Comparison of ENCODE assay signal across 9 cellular contexts in genomic region chr3:64166584-64167155, GRCh38. TPM values are rescaled to one million over a fixed set of nuclear protein-coding genes. Genes with fewer than 3 reads are reported as not detected.
DNase-seq lines count a peak whose midpoint lies in the region; ATAC-seq and TF ChIP-seq lines count a peak whose summit lies in the region.
"Had no signal": no experiment of that assay in that cellular context is flagged by ENCODE, and none has a peak within 500 bp of the region (broad histone marks: within the 10 kb centered on the region; RNA-seq: fewer than 3 reads in every experiment).

No MANE protein-coding gene starts in this region.

- no peak for TF ChIP-seq CTCF in HEK293 (tag by site-specific recombination; IDR thresholded peaks at IDR 0.05)
- peak; percentile 20 to 28 for TF ChIP-seq CTCF in mammary epithelial cell (conservative IDR thresholded peaks at IDR 0.05 in 1 of 2, IDR thresholded peaks at IDR 0.05 in 1 of 2; ENCODE audit: extremely low read depth in 1 of 2, insufficient read depth in 1 of 2, low read depth in 1 of 2, low read length in 2 of 2)

- peak overlapping the region; percentile 13 for H3K4me2 ChIP-seq in mammary epithelial cell (ENCODE audit: insufficient read depth, low read depth, low read length)

- no peak for ATAC-seq in GM18520 (IDR thresholded peaks at IDR 0.05; ENCODE audit: unreplicated experiment)

- in situ Hi-C loops in ACHN (cut with HindIII; ENCODE audit: low pct_ligation_motif_present, low pct_unique_long_range_greater_than_20kb, low sequenced_read_pairs) (no loop called here), mammary epithelial cell (cut with MboI; ENCODE audit: low sequenced_read_pairs in 2 of 2) (no loop called here)

- CTCF ChIA-PET in HEK293 (lab: Yijun Ruan, JAX): interaction anchor here (0.7 to 2.0 kb wide), 9 partner anchors 9 to 319 kb away, joined by 3 to 21 read pairs (median 4); partner anchors contain the start of gene PSMD6
- CTCF ChIA-PET in mammary epithelial cell (lab: Charles Lee; ENCODE audit: low non-redundant PET): interaction anchor here (0.6 kb wide), 1 partner anchor 78 kb away, joined by 3 read pairs; no protein-coding TSS in a partner anchor

- H3K9me3 ChIP-seq in HEK293 (ENCODE audit: control insufficient read depth, insufficient read depth, low read depth, low read length): no peaks in the 10 kb centered on the region
- H3K9me3 ChIP-seq in mammary epithelial cell (replicated peaks; ENCODE audit: insufficient read depth, low read length): no peaks in the 10 kb centered on the region

- POLR2A ChIA-PET in HEK293 (lab: Yijun Ruan, JAX): no interaction called here

- H4K20me1 ChIP-seq in mammary epithelial cell (ENCODE audit: insufficient read depth, low read length): no peaks in the 10 kb centered on the region

- H3K4me3 ChIP-seq in HEK293 (ENCODE audit: low read depth, low read length): no peak overlapping the region
- H3K4me3 ChIP-seq in mammary epithelial cell (replicated peaks in 1 of 3; ENCODE audit: insufficient read depth in 1 of 3, low read depth in 2 of 3, low read length in 3 of 3): no peak overlapping the region

- H2AFZ ChIP-seq in mammary epithelial cell (ENCODE audit: low read depth, low read length): no peak overlapping the region

- no TSS peak for BruUV-seq in mammary epithelial cell (replicated peaks; lab: Mats Ljungman, UMichigan)

- H3K36me3 ChIP-seq in HEK293 (ENCODE audit: control insufficient read depth in 2 of 2, insufficient read depth in 1 of 2, low read length in 2 of 2) (no peaks in the 10 kb centered on the region), mammary epithelial cell (ENCODE audit: insufficient read depth, low read length) (peaks cover 6% of the 10 kb centered on the region)

- no peak overlapping the region for H3K27ac ChIP-seq in HEK293 (ENCODE audit: extremely low read depth, low read depth, low read length)
- peak overlapping the region; percentile 75 for H3K27ac ChIP-seq in mammary epithelial cell (ENCODE audit: insufficient read depth, low read depth, low read length)

- 93% methylated on average over 4 of the region's 4 CpGs for WGBS in mammary epithelial cell (ENCODE audit: low coverage, missing lambda C conversion rate)

- no peaks in the 10 kb centered on the region for H3K27me3 ChIP-seq in mammary epithelial cell (ENCODE audit: insufficient read depth, low read length)

- H3K79me2 ChIP-seq in mammary epithelial cell (ENCODE audit: insufficient read depth, low read length): peaks cover 52% of the 10 kb centered on the region

- H3K4me1 ChIP-seq in HEK293 (ENCODE audit: control insufficient read depth, insufficient read depth, low read length): peaks cover 16% of the 10 kb centered on the region
- peaks cover 53% of the 10 kb centered on the region for H3K4me1 ChIP-seq in mammary epithelial cell (ENCODE audit: insufficient read depth, low read length)

- DNase-seq in ACHN (peak; percentile 36), mammary epithelial cell (no peak), islet precursor cell (peak; percentile 74), C1 segment of cervical spinal cord (lab: John Stamatoyannopoulos, UW) (no peak), hepatic stellate cell (ENCODE audit: low spot score) (no peak), COLO829 (ENCODE audit: low spot score) (no peak)
- DNase-seq: activated CD8-positive, alpha-beta memory T cell treated with anti-CD3 and anti-CD28 coated beads, Interleukin-2, amount 50 U/mL, for 48 hours had no signal

- peak overlapping the region; percentile 13 for H3K9ac ChIP-seq in mammary epithelial cell (ENCODE audit: insufficient read depth, low read length)

- intact Hi-C loops in mammary epithelial cell (cut with micrococcal nuclease): loop anchor here (2.0 kb wide), 1 partner anchor 24 kb away; no protein-coding TSS in a partner anchor

- dilution Hi-C loops in mammary epithelial cell (cut with HindIII; ENCODE audit: low sequenced_read_pairs): no loop called here

TF ChIP-seq in HEK293, 187 proteins besides CTCF, POLR2A, EP300 and RAD21 (continues in another document):
- TF ChIP-seq ZNF114 (tag by site-specific recombination; IDR thresholded peaks at IDR 0.05) (no peak), IKZF3 (tag by site-specific recombination; IDR thresholded peaks at IDR 0.05) (0 out of 2 replicates have a peak, but pooled peaks have one; percentile 17), ZNF416 (tag by site-specific recombination; IDR thresholded peaks at IDR 0.05) (no peak), ZNF174 (tag by site-specific recombination; IDR thresholded peaks at IDR 0.05) (no peak), ZNF37A (tag by site-specific recombination; IDR thresholded peaks at IDR 0.05) (no peak), SALL2 (tag by site-specific recombination; IDR thresholded peaks at IDR 0.05; ENCODE audit: borderline replicate concordance) (no peak), ZNF2 (tag by site-specific recombination; IDR thresholded peaks at IDR 0.05) (no peak), ZNF112 (tag by site-specific recombination; IDR thresholded peaks at IDR 0.05) (no peak), ZNF404 (tag by site-specific recombination; IDR thresholded peaks at IDR 0.05) (no peak), ZNF654 (tag by site-specific recombination; IDR thresholded peaks at IDR 0.05; ENCODE audit: low read depth) (peak; percentile 54), ZNF155 (tag by site-specific recombination; IDR thresholded peaks at IDR 0.05) (no peak), ZNF426 (tag by site-specific recombination; IDR thresholded peaks at IDR 0.05) (no peak), ZNF398 (tag by site-specific recombination; IDR thresholded peaks at IDR 0.05) (no peak)
- TF ChIP-seq, protein P1, sequence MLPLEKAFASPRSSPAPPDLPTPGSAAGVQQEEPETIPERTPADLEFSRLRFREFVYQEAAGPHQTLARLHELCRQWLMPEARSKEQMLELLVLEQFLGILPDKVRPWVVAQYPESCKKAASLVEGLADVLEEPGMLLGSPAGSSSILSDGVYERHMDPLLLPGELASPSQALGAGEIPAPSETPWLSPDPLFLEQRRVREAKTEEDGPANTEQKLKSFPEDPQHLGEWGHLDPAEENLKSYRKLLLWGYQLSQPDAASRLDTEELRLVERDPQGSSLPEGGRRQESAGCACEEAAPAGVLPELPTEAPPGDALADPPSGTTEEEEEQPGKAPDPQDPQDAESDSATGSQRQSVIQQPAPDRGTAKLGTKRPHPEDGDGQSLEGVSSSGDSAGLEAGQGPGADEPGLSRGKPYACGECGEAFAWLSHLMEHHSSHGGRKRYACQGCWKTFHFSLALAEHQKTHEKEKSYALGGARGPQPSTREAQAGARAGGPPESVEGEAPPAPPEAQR (tag by site-specific recombination; IDR thresholded peaks at IDR 0.05): no peak
- TF ChIP-seq, protein P2, sequence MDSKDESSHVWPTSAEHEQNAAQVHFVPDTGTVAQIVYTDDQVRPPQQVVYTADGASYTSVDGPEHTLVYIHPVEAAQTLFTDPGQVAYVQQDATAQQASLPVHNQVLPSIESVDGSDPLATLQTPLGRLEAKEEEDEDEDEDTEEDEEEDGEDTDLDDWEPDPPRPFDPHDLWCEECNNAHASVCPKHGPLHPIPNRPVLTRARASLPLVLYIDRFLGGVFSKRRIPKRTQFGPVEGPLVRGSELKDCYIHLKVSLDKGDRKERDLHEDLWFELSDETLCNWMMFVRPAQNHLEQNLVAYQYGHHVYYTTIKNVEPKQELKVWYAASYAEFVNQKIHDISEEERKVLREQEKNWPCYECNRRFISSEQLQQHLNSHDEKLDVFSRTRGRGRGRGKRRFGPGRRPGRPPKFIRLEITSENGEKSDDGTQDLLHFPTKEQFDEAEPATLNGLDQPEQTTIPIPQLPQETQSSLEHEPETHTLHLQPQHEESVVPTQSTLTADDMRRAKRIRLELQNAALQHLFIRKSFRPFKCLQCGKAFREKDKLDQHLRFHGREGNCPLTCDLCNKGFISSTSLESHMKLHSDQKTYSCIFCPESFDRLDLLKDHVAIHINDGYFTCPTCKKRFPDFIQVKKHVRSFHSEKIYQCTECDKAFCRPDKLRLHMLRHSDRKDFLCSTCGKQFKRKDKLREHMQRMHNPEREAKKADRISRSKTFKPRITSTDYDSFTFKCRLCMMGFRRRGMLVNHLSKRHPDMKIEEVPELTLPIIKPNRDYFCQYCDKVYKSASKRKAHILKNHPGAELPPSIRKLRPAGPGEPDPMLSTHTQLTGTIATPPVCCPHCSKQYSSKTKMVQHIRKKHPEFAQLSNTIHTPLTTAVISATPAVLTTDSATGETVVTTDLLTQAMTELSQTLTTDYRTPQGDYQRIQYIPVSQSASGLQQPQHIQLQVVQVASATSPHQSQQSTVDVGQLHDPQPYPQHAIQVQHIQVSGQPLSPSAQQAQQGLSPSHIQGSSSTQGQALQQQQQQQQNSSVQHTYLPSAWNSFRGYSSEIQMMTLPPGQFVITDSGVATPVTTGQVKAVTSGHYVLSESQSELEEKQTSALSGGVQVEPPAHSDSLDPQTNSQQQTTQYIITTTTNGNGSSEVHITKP (tag by site-specific recombination; IDR thresholded peaks at IDR 0.05): no peak
- TF ChIP-seq, protein P3, sequence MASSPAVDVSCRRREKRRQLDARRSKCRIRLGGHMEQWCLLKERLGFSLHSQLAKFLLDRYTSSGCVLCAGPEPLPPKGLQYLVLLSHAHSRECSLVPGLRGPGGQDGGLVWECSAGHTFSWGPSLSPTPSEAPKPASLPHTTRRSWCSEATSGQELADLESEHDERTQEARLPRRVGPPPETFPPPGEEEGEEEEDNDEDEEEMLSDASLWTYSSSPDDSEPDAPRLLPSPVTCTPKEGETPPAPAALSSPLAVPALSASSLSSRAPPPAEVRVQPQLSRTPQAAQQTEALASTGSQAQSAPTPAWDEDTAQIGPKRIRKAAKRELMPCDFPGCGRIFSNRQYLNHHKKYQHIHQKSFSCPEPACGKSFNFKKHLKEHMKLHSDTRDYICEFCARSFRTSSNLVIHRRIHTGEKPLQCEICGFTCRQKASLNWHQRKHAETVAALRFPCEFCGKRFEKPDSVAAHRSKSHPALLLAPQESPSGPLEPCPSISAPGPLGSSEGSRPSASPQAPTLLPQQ (tag by site-specific recombination; IDR thresholded peaks at IDR 0.05): no peak

RNA-seq across cellular contexts. Expression of gene PRICKLE2, which starts 58.6 kb away (rescaled TPM):
- 10 to 100 TPM; 23.2 to 50.5 TPM for total RNA-seq in mammary epithelial cell
- polyA plus RNA-seq in mammary epithelial cell: 8.6 TPM
- 50.8 TPM for polyA minus RNA-seq in mammary epithelial cell

Comparison
In these comparisons a context has a peak if more than half of its experiments do, and no peak if none do; other contexts are left out.
1. DNase-seq: peak in ACHN (single experiment) and islet precursor cell (single experiment); none in mammary epithelial cell (single experiment), C1 segment of cervical spinal cord (0 of 14), hepatic stellate cell (single experiment) and COLO829 (single experiment).